Comparison of ENCODE assay signal across 8 cellular contexts in the genomic region with DNA sequence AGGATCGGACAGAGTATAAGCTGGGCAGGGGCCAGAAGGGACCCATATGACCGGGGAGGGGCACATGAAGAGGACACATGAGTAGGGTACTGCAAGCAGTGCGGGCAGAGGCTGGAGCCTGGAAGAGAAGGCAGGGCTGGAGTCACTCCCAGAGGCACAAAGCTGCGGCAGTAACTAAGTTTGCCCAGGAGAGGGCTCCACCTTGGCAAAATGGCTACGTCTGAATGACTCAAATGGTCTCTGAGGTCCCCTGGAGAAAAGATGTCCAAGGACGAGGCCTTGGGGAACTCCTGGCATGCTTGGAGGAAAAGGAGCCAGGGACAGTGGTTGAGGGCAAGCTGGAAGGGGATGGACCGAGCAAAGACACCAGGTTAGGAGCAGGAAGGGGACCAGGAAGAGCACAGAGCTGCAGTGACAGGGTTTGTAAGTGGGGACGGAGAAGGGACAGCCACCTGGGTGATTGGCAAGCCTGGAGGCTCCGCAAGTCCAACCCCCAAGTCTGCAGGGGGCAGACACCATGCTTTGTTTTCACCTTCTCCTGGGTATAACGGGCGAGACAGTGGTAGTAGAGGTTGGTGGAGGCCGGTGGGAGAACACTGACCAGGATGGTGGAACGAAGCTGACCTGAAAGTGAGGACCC. TPM values are rescaled to one million over a fixed set of nuclear protein-coding genes. Genes with fewer than 3 reads are reported as not detected.
DNase-seq lines count a peak whose midpoint lies in the region; ATAC-seq and TF ChIP-seq lines count a peak whose summit lies in the region.

No MANE protein-coding gene starts in this region.

- DNase-seq in AG09319 (ENCODE audit: extremely low read depth, low read depth) (peak; percentile 16), GM23248 (peak; percentile 83), NCI-H460 (ENCODE audit: extremely low read depth, low read depth) (peak; percentile 75), dermis blood vessel endothelial cell (peak; percentile 81), lung microvascular endothelial cell (ENCODE audit: low read depth in 2 of 2) (peak; percentile 69 to 71)
- DNase-seq in activated CD4-positive, alpha-beta T cell treated with anti-CD3 and anti-CD28 coated beads, Interleukin-2, amount 50 U/mL, for 1 hour = peak; percentile 58
- peak; percentile 20 to 25 for DNase-seq in stimulated activated CD8-positive, alpha-beta memory T cell treated with anti-CD3 and anti-CD28 coated beads, Interleukin-2, amount 100 ng/mL, for 1 hour (ENCODE audit: low read depth in 2 of 2)

- no peaks in the 10 kb centered on the region for H3K9me3 ChIP-seq in GM23248 (ENCODE audit: low read depth)

- no peak overlapping the region for H3K4me2 ChIP-seq in GM23248 (ENCODE audit: unreplicated experiment)

- H3K9ac ChIP-seq in GM23248 = no peak overlapping the region

- peak; percentile 84 for TF ChIP-seq CTCF in AG09319 (IDR thresholded peaks at IDR 0.05; ENCODE audit: low read depth, low read length)

- no peaks in the 10 kb centered on the region for H3K9me2 ChIP-seq in GM23248 (ENCODE audit: insufficient read depth)

- no peaks in the 10 kb centered on the region for H3K36me3 ChIP-seq in GM23248 (ENCODE audit: low read depth)

- H3K27ac ChIP-seq in GM23248 = no peak overlapping the region

- no peak for ATAC-seq in GM19397 (IDR thresholded peaks at IDR 0.05; ENCODE audit: unreplicated experiment)

- in situ Hi-C loops in GM23248 (cut with MboI) = no loop called here

- H3K4me3 ChIP-seq in GM23248 = no peak overlapping the region

- 30 to 36% methylated on average over 13 of the region's 13 CpGs for WGBS in GM23248 (ENCODE audit: low coverage in 1 of 2, low lambda C conversion rate in 2 of 2, missing lambda C conversion rate in 2 of 2), 2 experiments

- H3K27me3 ChIP-seq in GM23248 (replicated peaks; ENCODE audit: insufficient read depth) = peaks cover 20% of the 10 kb centered on the region

- no peaks in the 10 kb centered on the region for H3K4me1 ChIP-seq in GM23248 (ENCODE audit: insufficient read depth)

- no peaks in the 10 kb centered on the region for H4K20me1 ChIP-seq in GM23248 (ENCODE audit: insufficient read depth)

- no peaks in the 10 kb centered on the region for H3K79me2 ChIP-seq in GM23248 (ENCODE audit: insufficient read depth)

- no peaks in the 10 kb centered on the region for H3F3A ChIP-seq in GM23248 (ENCODE audit: insufficient read depth)

- H2AFZ ChIP-seq in GM23248 = 0 out of 2 replicates have a peak overlapping the region, but pooled peaks have one; percentile 52

RNA-seq across cellular contexts. Expression of a gene that starts 43.1 kb away (rescaled TPM):
- not detected in 2 replicates for total RNA-seq in GM23248 (2014; rRNA removed; shearing (Covaris generic))
- not detected in 2 replicates for polyA plus RNA-seq in GM23248 (2016; fragmentation: Nextera tagmentation; extraction: Ambion mirVana)
- total RNA-seq in NCI-H460 (2014; rRNA removed; shearing (Covaris generic)) = 0.10 and 0.12 TPM in 2 replicates
- polyA plus RNA-seq in NCI-H460 (2014; cell fraction: nucleus; rRNA removed) = not detected in 2 replicates
- total RNA-seq in dermis blood vessel endothelial cell (not detected in 2 replicates), lung microvascular endothelial cell (not detected in 2 replicates)

Comparison
In these comparisons a context has a peak if more than half of its experiments do, and no peak if none do; other contexts are left out.
1. DNase-seq: peak in every context shown above with its lines; median percentile 83 in GM23248; 81 in dermis blood vessel endothelial cell; 75 in NCI-H460; 70 in lung microvascular endothelial cell; 58 in activated CD4-positive, alpha-beta T cell treated with anti-CD3 and anti-CD28 coated beads, Interleukin-2, amount 50 U/mL, for 1 hour; 22 in stimulated activated CD8-positive, alpha-beta memory T cell treated with anti-CD3 and anti-CD28 coated beads, Interleukin-2, amount 100 ng/mL, for 1 hour; 16 in AG09319.